27 cellular contexts compared by ENCODE assay signal in genomic region chrX:3757510-3758025, GRCh38.
"Had no signal": no experiment of that assay in that cellular context is flagged by ENCODE, and none has a peak within 500 bp of the region (broad histone marks: within the 10 kb centered on the region; RNA-seq: fewer than 3 reads in every experiment).

No MANE protein-coding gene starts in this region.

- H3K36me3 ChIP-seq: SJSA1 had no signal

- H3K9me3 Mint-ChIP-seq: activated CD4-positive, alpha-beta memory T cell treated with anti-CD3 and anti-CD28 coated beads, Interleukin-2, amount 10 ng/mL, durations not matched to agents 7 days and 5 days; activated naive CD4-positive, alpha-beta T cell treated with anti-CD3 and anti-CD28 coated beads for 36 hours; activated T-helper 17 cell treated with anti-CD3 and anti-CD28 coated beads, Interleukin-2, amount 50 U/mL, for 72 hours; central memory CD8-positive, alpha-beta T cell had no signal

- ATAC-seq: activated CD4-positive, alpha-beta T cell treated with anti-CD3 and anti-CD28 coated beads for 36 hours; activated T-helper 17 cell treated with anti-CD3 and anti-CD28 coated beads, Interleukin-2, amount 50 U/mL, for 72 hours had no signal

- H3K27ac ChIP-seq: SJSA1, VCaP had no signal

- H3K4me3 ChIP-seq: SJSA1 had no signal

- H3K36me3 Mint-ChIP-seq: activated naive CD8-positive, alpha-beta T cell; brain had no signal

- H3K4me1 ChIP-seq: SJSA1 had no signal

- H3K27ac Mint-ChIP-seq: activated CD4-positive, alpha-beta memory T cell treated with anti-CD3 and anti-CD28 coated beads, Interleukin-2, amount 10 ng/mL, durations not matched to agents 7 days and 5 days; activated CD4-positive, alpha-beta T cell treated with anti-CD3 and anti-CD28 coated beads for 36 hours; activated naive CD4-positive, alpha-beta T cell treated with anti-CD3 and anti-CD28 coated beads for 36 hours; activated naive CD8-positive, alpha-beta T cell; activated T-helper 17 cell treated with anti-CD3 and anti-CD28 coated beads, Interleukin-2, amount 50 U/mL, for 72 hours; brain had no signal

- H3K9me3 ChIP-seq: SJSA1 had no signal

- H3K4me3 Mint-ChIP-seq: activated CD4-positive, alpha-beta memory T cell treated with anti-CD3 and anti-CD28 coated beads, Interleukin-2, amount 10 ng/mL, durations not matched to agents 7 days and 5 days; activated CD4-positive, alpha-beta T cell treated with anti-CD3 and anti-CD28 coated beads for 36 hours; activated naive CD4-positive, alpha-beta T cell treated with anti-CD3 and anti-CD28 coated beads for 36 hours; activated naive CD8-positive, alpha-beta T cell; activated T-helper 17 cell treated with anti-CD3 and anti-CD28 coated beads, Interleukin-2, amount 50 U/mL, for 72 hours; brain; central memory CD8-positive, alpha-beta T cell had no signal

- H3K27me3 Mint-ChIP-seq: activated CD4-positive, alpha-beta memory T cell treated with anti-CD3 and anti-CD28 coated beads, Interleukin-2, amount 10 ng/mL, durations not matched to agents 7 days and 5 days; activated CD4-positive, alpha-beta T cell treated with anti-CD3 and anti-CD28 coated beads for 36 hours; activated naive CD8-positive, alpha-beta T cell; activated T-helper 17 cell treated with anti-CD3 and anti-CD28 coated beads, Interleukin-2, amount 50 U/mL, for 72 hours; brain; central memory CD8-positive, alpha-beta T cell had no signal

- H3K27me3 ChIP-seq: SJSA1 had no signal

- DNase-seq: activated CD4-positive, alpha-beta memory T cell treated with anti-CD3 and anti-CD28 coated beads, Interleukin-2, amount 10 ng/mL, durations not matched to agents 7 days and 5 days; activated CD4-positive, alpha-beta T cell treated with anti-CD3 and anti-CD28 coated beads for 36 hours; activated CD4-positive, alpha-beta T cell treated with anti-CD3 and anti-CD28 coated beads, Interleukin-2, amount 50 U/mL, for 1 hour; activated CD4-positive, CD25-positive, alpha-beta regulatory T cell; activated gamma-delta T cell; activated naive CD4-positive, alpha-beta T cell treated with anti-CD3 and anti-CD28 coated beads for 36 hours; activated T-cell treated with anti-CD3 and anti-CD28 coated beads for 4 hours; activated T-cell treated with anti-CD3 and anti-CD28 coated beads, Interleukin-2, amount 50 U/mL, for 48 hours; amygdala; IMR-90; KG1; NCI-H1092; NCI-H1436; NCI-H1694 treated with DMSO at 0.1 percent for 48 hours; NCI-H2081; NCI-H524; SHP77; T-helper 2 cell; T1000 had no signal

- H3K4me1 Mint-ChIP-seq: activated CD4-positive, alpha-beta memory T cell treated with anti-CD3 and anti-CD28 coated beads, Interleukin-2, amount 10 ng/mL, durations not matched to agents 7 days and 5 days; activated CD4-positive, alpha-beta T cell treated with anti-CD3 and anti-CD28 coated beads for 36 hours; activated T-helper 17 cell treated with anti-CD3 and anti-CD28 coated beads, Interleukin-2, amount 50 U/mL, for 72 hours; brain; central memory CD8-positive, alpha-beta T cell had no signal

- FAIRE-seq: RCC 7860, TTC549 had no signal
